Comparison of ENCODE assay signal across 8 cellular contexts in the genomic region with DNA sequence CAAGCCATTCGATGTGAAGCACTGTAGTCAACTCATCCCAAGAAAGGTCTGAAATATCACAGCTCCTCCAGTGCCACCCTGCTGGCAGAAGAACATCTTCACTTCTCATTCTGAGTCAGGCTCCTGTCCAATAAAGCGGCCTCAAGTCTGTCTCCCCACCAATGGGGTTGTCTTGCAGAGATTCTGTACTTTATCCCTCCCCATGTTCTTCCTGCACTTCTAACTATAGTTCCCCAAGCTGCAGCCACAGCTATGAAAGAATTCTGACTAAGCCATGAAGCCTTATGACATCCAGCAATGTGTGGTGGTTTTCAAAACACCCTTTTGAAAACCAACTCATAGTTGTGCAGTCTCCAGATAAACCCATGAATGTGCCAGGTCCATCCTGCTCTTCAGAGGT. TPM values are rescaled to one million over a fixed set of nuclear protein-coding genes. Genes with fewer than 3 reads are reported as not detected.
A peak's percentile ranks its signal among the peaks of the same experiment; 100 is the strongest.
DNase-seq lines count a peak whose midpoint lies in the region; ATAC-seq and TF ChIP-seq lines count a peak whose summit lies in the region.

No MANE protein-coding gene starts in this region.

- H3K18ac ChIP-seq in mesendoderm (ENCODE audit: low read length) = no peak overlapping the region

- TF ChIP-seq CTCF in coronary artery (IDR thresholded peaks at IDR 0.05) (no peak), natural killer cell (IDR thresholded peaks at IDR 0.05) (no peak), colonic mucosa (IDR thresholded peaks at IDR 0.05) (no peak)

- DNase-seq in CD1c-positive myeloid dendritic cell (ENCODE audit: extremely low spot score) (peak; percentile 87), Karpas-422 (no peak), coronary artery (ENCODE audit: low spot score) (no peak), natural killer cell (no peak), NCI-H1092 (lab: John Stamatoyannopoulos, UW) (no peak), mesendoderm (no peak), colonic mucosa (no peak)

- no peak overlapping the region for H4K5ac ChIP-seq in mesendoderm (ENCODE audit: low read length)

- intact Hi-C loops in natural killer cell (cut with micrococcal nuclease) (no loop called here), colonic mucosa (cut with DNase I) (no loop called here)

- H2AFZ ChIP-seq in Karpas-422 (ENCODE audit: low read length) = no peak overlapping the region

- peaks cover 43% of the 10 kb centered on the region for H3K79me1 ChIP-seq in mesendoderm (ENCODE audit: low read length)

- peak overlapping the region; percentile 3 to 70 for H3K27ac Mint-ChIP-seq in natural killer cell

- H3K4me1 ChIP-seq in Karpas-422 (ENCODE audit: low read length) = peaks cover 63% of the 10 kb centered on the region
- peaks cover 10% of the 10 kb centered on the region for H3K4me1 ChIP-seq in mesendoderm (ENCODE audit: control insufficient read depth, low read depth, low read length)
- peaks cover 14% of the 10 kb centered on the region for H3K4me1 ChIP-seq in colonic mucosa

- H3K56ac ChIP-seq in mesendoderm (ENCODE audit: low read length) = no peak overlapping the region

- no peak overlapping the region for H3K4me3 Mint-ChIP-seq in natural killer cell

- no peaks in the 10 kb centered on the region for H3K9me3 Mint-ChIP-seq in natural killer cell

- H2BK120ac ChIP-seq in mesendoderm (ENCODE audit: low read depth, low read length) = no peak overlapping the region

- H3K4me3 ChIP-seq in Karpas-422 (ENCODE audit: low read length) (no peak overlapping the region), coronary artery (no peak overlapping the region), mesendoderm (ENCODE audit: low read length) (no peak overlapping the region), colonic mucosa (no peak overlapping the region)

- H3K27me3 Mint-ChIP-seq in natural killer cell (ENCODE audit: low read depth in 2 of 2) = no peaks in the 10 kb centered on the region

- WGBS in mesendoderm (ENCODE audit: extremely low coverage, insufficient coverage, low lambda C conversion rate) = no CpG with 5 or more reads among the region's 2 CpGs

- no peak overlapping the region for H3K23ac ChIP-seq in mesendoderm (ENCODE audit: low read length)

- no peak overlapping the region for H3K4ac ChIP-seq in mesendoderm (ENCODE audit: low read depth, low read length)

- ATAC-seq in natural killer cell (peak; percentile 27 to 51 (median 40)), GM18498 (IDR thresholded peaks at IDR 0.05; ENCODE audit: unreplicated experiment) (no peak)

- peaks cover 93 to 94% of the 10 kb centered on the region in 2 donors for H3K4me1 Mint-ChIP-seq in natural killer cell

- H4K20me1 ChIP-seq in Karpas-422 (ENCODE audit: insufficient read depth, low read depth, low read length) = peaks cover 88% of the 10 kb centered on the region

- peak overlapping the region; percentile 44 for H3K27ac ChIP-seq in Karpas-422 (ENCODE audit: low read length)
- H3K27ac ChIP-seq in coronary artery = peak overlapping the region; percentile 18 to 58
- H3K27ac ChIP-seq in mesendoderm (ENCODE audit: low read depth, low read length) = no peak overlapping the region
- H3K27ac ChIP-seq in colonic mucosa = no peak overlapping the region

- peak overlapping the region; percentile 9 for H3K4me2 ChIP-seq in Karpas-422 (ENCODE audit: low read depth, low read length, poor library complexity, severe bottlenecking)
- H3K4me2 ChIP-seq in mesendoderm (ENCODE audit: low read length) = no peak overlapping the region

- no peaks in the 10 kb centered on the region for H3K36me3 Mint-ChIP-seq in natural killer cell

- no peak overlapping the region for H2AK5ac ChIP-seq in mesendoderm (ENCODE audit: low read length)

- H3K36me3 ChIP-seq in Karpas-422 (ENCODE audit: insufficient read depth, low read length) = peaks cover 15% of the 10 kb centered on the region; the same call in 1 of the 2 replicates
- no peaks in the 10 kb centered on the region for H3K36me3 ChIP-seq in mesendoderm (ENCODE audit: control insufficient read depth, insufficient read depth, low read length)
- H3K36me3 ChIP-seq in colonic mucosa = no peaks in the 10 kb centered on the region

- peaks cover 100% of the 10 kb centered on the region for H3K79me2 ChIP-seq in Karpas-422 (ENCODE audit: low read length)
- peaks cover 63% of the 10 kb centered on the region for H3K79me2 ChIP-seq in mesendoderm (ENCODE audit: control insufficient read depth, insufficient read depth, low read length)

- H3K27me3 ChIP-seq in Karpas-422 (ENCODE audit: low read length) (no peaks in the 10 kb centered on the region), mesendoderm (ENCODE audit: insufficient read depth, low read length, poor library complexity) (no peaks in the 10 kb centered on the region), colonic mucosa (no peaks in the 10 kb centered on the region)

- H3K9me2 ChIP-seq in Karpas-422 (replicated peaks; ENCODE audit: insufficient read depth, low read length) = no peaks in the 10 kb centered on the region

- H3K9ac ChIP-seq in Karpas-422 (ENCODE audit: low read length) = peak overlapping the region; percentile 29; the same call in 1 of the 2 replicates
- H3K9ac ChIP-seq in mesendoderm (ENCODE audit: low read length) = no peak overlapping the region
- no peak overlapping the region for H3K9ac ChIP-seq in colonic mucosa (ENCODE audit: low read depth in 2 of 2, low read length in 2 of 2)

- no peak overlapping the region for H4K8ac ChIP-seq in mesendoderm (ENCODE audit: low read depth, low read length)

- H3K9me3 ChIP-seq in Karpas-422 (ENCODE audit: low read length) = no peaks in the 10 kb centered on the region
- H3K9me3 ChIP-seq in colonic mucosa = no peaks in the 10 kb centered on the region

- H2BK5ac ChIP-seq in mesendoderm (ENCODE audit: low read length) = no peak overlapping the region

- no peak overlapping the region for H2BK15ac ChIP-seq in mesendoderm (replicated peaks; ENCODE audit: low read depth)

RNA-seq across cellular contexts. Expression of a gene that starts 6.8 kb away (rescaled TPM):
- total RNA-seq in Karpas-422 (2014; rRNA removed; shearing (Covaris generic); ENCODE audit: low replicate concordance) = 160 and 245 TPM in 2 replicates
- total RNA-seq in natural killer cell (100 to 1,000 TPM; 139 to 160 (median 139) TPM), colonic mucosa (100 to 1,000 TPM; 191 to 323 TPM)
- polyA plus RNA-seq in mesendoderm (2013, experiment 1 of 2) = 89.6 TPM
- 91.7 TPM for polyA plus RNA-seq in mesendoderm (2013, experiment 2 of 2)

RNA-seq across cellular contexts. Expression of a gene that starts 54.9 kb away (rescaled TPM):
- not detected in 2 replicates for total RNA-seq in Karpas-422 (2014; rRNA removed; shearing (Covaris generic); ENCODE audit: low replicate concordance)
- total RNA-seq in natural killer cell (under 1 TPM in 1 of 3 donors, not detected in 2; 0.07 TPM), colonic mucosa (not detected)
- polyA plus RNA-seq in mesendoderm (2013, experiment 1 of 2) = not detected
- not detected for polyA plus RNA-seq in mesendoderm (2013, experiment 2 of 2)

RNA-seq across cellular contexts. Expression of a gene that starts 59.9 kb away (rescaled TPM):
- total RNA-seq in Karpas-422 (2014; rRNA removed; shearing (Covaris generic); ENCODE audit: low replicate concordance) = not detected in 2 replicates
- total RNA-seq in natural killer cell (under 1 TPM in 2 of 3 donors, not detected in 1; 0.05 to 0.21 TPM), colonic mucosa (under 1 TPM; 0.07 to 0.42 TPM)
- not detected for polyA plus RNA-seq in mesendoderm (2013, experiment 1 of 2)
- polyA plus RNA-seq in mesendoderm (2013, experiment 2 of 2) = not detected

Comparison
In these comparisons a context has a peak if more than half of its experiments do, and no peak if none do; other contexts are left out.
1. H3K27ac ChIP-seq: peak in Karpas-422 (single experiment) and coronary artery (2 of 2); none in mesendoderm (single experiment) and colonic mucosa (single experiment).